Comparison of ENCODE assay signal across 15 cellular contexts in the genomic region with DNA sequence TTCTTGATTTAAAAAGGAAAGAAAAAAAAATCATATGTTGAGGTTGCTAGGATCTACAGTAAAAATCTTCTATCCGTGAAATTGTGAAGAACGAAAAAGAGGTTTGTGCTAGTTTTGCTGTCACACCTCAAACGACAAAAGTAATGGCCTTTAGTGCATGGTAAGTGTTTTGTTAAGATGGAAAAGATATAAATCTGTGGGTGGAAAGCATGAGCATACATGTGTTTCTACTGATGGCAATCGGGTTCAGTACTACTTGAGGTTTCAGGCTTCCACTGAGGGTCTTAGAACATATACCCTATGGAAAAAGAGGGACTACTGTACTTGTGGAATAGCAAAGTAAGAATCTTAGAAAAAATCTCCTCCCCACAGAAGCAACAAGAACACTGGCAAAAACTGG. TPM values are rescaled to one million over a fixed set of nuclear protein-coding genes. Genes with fewer than 3 reads are reported as not detected.
DNase-seq lines count a peak whose midpoint lies in the region; ATAC-seq, FAIRE-seq and TF ChIP-seq lines count a peak whose summit lies in the region.
"Had no signal": no experiment of that assay in that cellular context is flagged by ENCODE, and none has a peak within 500 bp of the region (broad histone marks: within the 10 kb centered on the region; RNA-seq: fewer than 3 reads in every experiment).

No MANE protein-coding gene starts in this region.

- H3K9me3 Mint-ChIP-seq in CD4-positive, alpha-beta T cell, result peaks cover 1% of the 10 kb centered on the region
- H3K9me3 Mint-ChIP-seq in T-helper 2 cell treated with Interferon-gamma antibody and Interleukin-4, amounts not matched to agents 5 μg/mL and 100 μg/mL, for 36 hours, result no peaks in the 10 kb centered on the region

- H4K20me1 ChIP-seq in BLaER1 (no peaks in the 10 kb centered on the region), endothelial cell of umbilical vein (replicated peaks; ENCODE audit: control insufficient read depth, extremely low read depth, insufficient read depth, low read length) (no peaks in the 10 kb centered on the region)

- no TSS peak for BruUV-seq in endothelial cell of umbilical vein (replicated peaks; lab: Mats Ljungman, UMichigan)

- dilution Hi-C loops in endothelial cell of umbilical vein (cut with MboI; ENCODE audit: extremely low pct_ligation_motif_present, low sequenced_read_pairs), result no loop called here

- no peaks in the 10 kb centered on the region for H3K27me3 Mint-ChIP-seq in CD4-positive, alpha-beta T cell
- no peaks in the 10 kb centered on the region for H3K27me3 Mint-ChIP-seq in T-helper 2 cell treated with Interferon-gamma antibody and Interleukin-4, amounts not matched to agents 5 μg/mL and 100 μg/mL, for 36 hours (ENCODE audit: low read depth)

- H3K9me3 ChIP-seq in BLaER1 (peaks cover 5% of the 10 kb centered on the region; the same call in 1 of the 2 replicates), endothelial cell of umbilical vein (replicated peaks; ENCODE audit: control insufficient read depth, insufficient read depth, low read length) (no peaks in the 10 kb centered on the region)
- H3K9me3 ChIP-seq in CD4-positive, alpha-beta T cell (ENCODE audit: control insufficient read depth, low read length), result no peaks in the 10 kb centered on the region
- H3K9me3 ChIP-seq: adrenal gland, esophagus squamous epithelium, prostate gland had no signal

- intact Hi-C loops in CD4-positive, alpha-beta T cell (cut with DNase I, micrococcal nuclease), result loop anchor here (5.0 to 10.0 kb wide), 4 partner anchors 297 to 1282 kb away; no protein-coding TSS in a partner anchor
- intact Hi-C loops in endothelial cell of umbilical vein (cut with micrococcal nuclease), result loop anchor here (1.0 to 5.0 kb wide), 2 partner anchors 294 to 1317 kb away; no protein-coding TSS in a partner anchor

- H3K4me3 Mint-ChIP-seq in CD4-positive, alpha-beta T cell, result peak overlapping the region; percentile 30
- H3K4me3 Mint-ChIP-seq in T-helper 2 cell treated with Interferon-gamma antibody and Interleukin-4, amounts not matched to agents 5 μg/mL and 100 μg/mL, for 36 hours, result peak overlapping the region; percentile 76

- H3K4me3 ChIP-seq in BLaER1, result no peak overlapping the region
- no peak overlapping the region for H3K4me3 ChIP-seq in endothelial cell of umbilical vein (replicated peaks in 1 of 3; ENCODE audit: insufficient read depth in 1 of 3, low read depth in 1 of 3, low read length in 3 of 3)
- H3K4me3 ChIP-seq: adrenal gland, esophagus squamous epithelium, prostate gland had no signal

- no peaks in the 10 kb centered on the region for H3K79me2 ChIP-seq in endothelial cell of umbilical vein (ENCODE audit: control insufficient read depth, insufficient read depth, low read length)

- peaks cover 28% of the 10 kb centered on the region for H3K36me3 ChIP-seq in BLaER1
- H3K36me3 ChIP-seq in endothelial cell of umbilical vein (ENCODE audit: control insufficient read depth in 2 of 2, extremely low read depth in 1 of 2, insufficient read depth in 2 of 2, low read length in 2 of 2), result no peaks in the 10 kb centered on the region
- H3K36me3 ChIP-seq: prostate gland had no signal

- FAIRE-seq in endothelial cell of umbilical vein (lab: Jason Lieb, UNC), result peak; percentile 12
- FAIRE-seq: HTR-8/SVneo had no signal

- no peak for TF ChIP-seq POLR2A in endothelial cell of umbilical vein (IDR thresholded peaks at IDR 0.05; ENCODE audit: low read depth, low read length)

- CTCF ChIA-PET in CD4-positive, alpha-beta T cell (lab: Charles Lee), result no interaction called here
- CTCF ChIA-PET in endothelial cell of umbilical vein (lab: Charles Lee), result interaction anchor here (0.7 to 1.8 kb wide), 10 partner anchors 9 to 1317 kb away, joined by 3 to 23 read pairs (median 3); no protein-coding TSS in a partner anchor

- TF ChIP-seq CTCF in CD4-positive, alpha-beta T cell (IDR thresholded peaks at IDR 0.05), result no peak
- no peak for TF ChIP-seq CTCF in endothelial cell of umbilical vein (IDR thresholded peaks at IDR 0.05; ENCODE audit: extremely low read depth in 1 of 2, insufficient read depth in 1 of 2, low read depth in 1 of 2, low read length in 2 of 2)

- DNase-seq in CD4-positive, alpha-beta T cell, result no peak
- DNase-seq in T-helper 2 cell treated with Interferon-gamma antibody and Interleukin-4, amounts not matched to agents 5 μg/mL and 100 μg/mL, for 36 hours (ENCODE audit: low spot score), result no peak
- DNase-seq in endothelial cell of umbilical vein (ENCODE audit: low read depth, low spot score), result peak; percentile 1
- no peak for DNase-seq in midbrain (lab: John Stamatoyannopoulos, UW)
- DNase-seq in AG08396 (ENCODE audit: low spot score), result no peak
- DNase-seq: activated CD4-positive, alpha-beta T cell treated with anti-CD3 and anti-CD28 coated beads for 4 hours; activated T-cell treated with anti-CD3 and anti-CD28 coated beads, Interleukin-2, amount 50 U/mL, for 4 hours; adrenal gland; effector memory CD4-positive, alpha-beta T cell; esophagus squamous epithelium; islet precursor cell had no signal

- H3K27me3 ChIP-seq in BLaER1, result no peaks in the 10 kb centered on the region
- no peaks in the 10 kb centered on the region for H3K27me3 ChIP-seq in CD4-positive, alpha-beta T cell (ENCODE audit: control insufficient read depth, insufficient read depth, low read length)
- H3K27me3 ChIP-seq in endothelial cell of umbilical vein (ENCODE audit: control insufficient read depth in 2 of 2, insufficient read depth in 2 of 2, low read length in 2 of 2), result no peaks in the 10 kb centered on the region
- H3K27me3 ChIP-seq: adrenal gland, esophagus squamous epithelium had no signal

- no peak overlapping the region for H2AFZ ChIP-seq in endothelial cell of umbilical vein (ENCODE audit: low read depth, low read length)

- peak overlapping the region; percentile 68 for H3K27ac Mint-ChIP-seq in CD4-positive, alpha-beta T cell
- H3K27ac Mint-ChIP-seq in T-helper 2 cell treated with Interferon-gamma antibody and Interleukin-4, amounts not matched to agents 5 μg/mL and 100 μg/mL, for 36 hours, result peak overlapping the region; percentile 86

- POLR2A ChIA-PET in CD4-positive, alpha-beta T cell (lab: Charles Lee), result interaction anchor here (1.7 kb wide), 1 partner anchor 11 kb away, joined by 5 read pairs; no protein-coding TSS in a partner anchor
- POLR2A ChIA-PET in endothelial cell of umbilical vein (lab: Charles Lee), result no interaction called here

- ATAC-seq in CD4-positive, alpha-beta T cell (ENCODE audit: poor library complexity), result no peak
- ATAC-seq in HG02970 (IDR thresholded peaks at IDR 0.05; ENCODE audit: low FRiP score, unreplicated experiment), result no peak

- no peak overlapping the region for H3K9ac ChIP-seq in BLaER1
- H3K9ac ChIP-seq in endothelial cell of umbilical vein (replicated peaks; ENCODE audit: extremely low read depth, insufficient read depth, low read length), result no peak overlapping the region

- H3K36me3 Mint-ChIP-seq in CD4-positive, alpha-beta T cell (ENCODE audit: low read depth), result no peaks in the 10 kb centered on the region
- H3K36me3 Mint-ChIP-seq in T-helper 2 cell treated with Interferon-gamma antibody and Interleukin-4, amounts not matched to agents 5 μg/mL and 100 μg/mL, for 36 hours (ENCODE audit: low read depth), result peaks cover 18% of the 10 kb centered on the region

- H3K4me1 ChIP-seq in BLaER1 (peaks cover 20% of the 10 kb centered on the region), endothelial cell of umbilical vein (ENCODE audit: control insufficient read depth, extremely low read depth, insufficient read depth, low read length) (peaks cover 4% of the 10 kb centered on the region)
- H3K4me1 ChIP-seq: adrenal gland, esophagus squamous epithelium, prostate gland had no signal

- peaks cover 21% of the 10 kb centered on the region for H3K4me1 Mint-ChIP-seq in CD4-positive, alpha-beta T cell (ENCODE audit: low read depth)
- H3K4me1 Mint-ChIP-seq in T-helper 2 cell treated with Interferon-gamma antibody and Interleukin-4, amounts not matched to agents 5 μg/mL and 100 μg/mL, for 36 hours (ENCODE audit: low read depth), result peaks cover 30% of the 10 kb centered on the region

- peak overlapping the region; percentile 69 for H3K4me2 ChIP-seq in BLaER1
- no peak overlapping the region for H3K4me2 ChIP-seq in endothelial cell of umbilical vein (ENCODE audit: insufficient read depth, low read length)

- no peaks in the 10 kb centered on the region for H3K9me1 ChIP-seq in endothelial cell of umbilical vein (replicated peaks; ENCODE audit: control insufficient read depth, extremely low read depth, insufficient read depth, low read length)

- H3K27ac ChIP-seq in BLaER1, result no peak overlapping the region
- H3K27ac ChIP-seq in CD4-positive, alpha-beta T cell (ENCODE audit: low read depth, low read length), result no peak overlapping the region
- H3K27ac ChIP-seq in endothelial cell of umbilical vein (ENCODE audit: insufficient read depth, low read depth, low read length), result no peak overlapping the region
- H3K27ac ChIP-seq: adrenal gland, esophagus squamous epithelium, prostate gland had no signal

TF ChIP-seq in endothelial cell of umbilical vein, 7 proteins besides CTCF, POLR2A, EP300 and RAD21:
- TF ChIP-seq EZH2 (IDR thresholded peaks at IDR 0.05; ENCODE audit: borderline replicate concordance, low read depth, low read length, severe bottlenecking) (no peak), GATA2 (IDR thresholded peaks at IDR 0.05; ENCODE audit: insufficient read depth, insufficient read length, low read depth, low read length) (no peak), JUN (IDR thresholded peaks at IDR 0.05; ENCODE audit: borderline replicate concordance, insufficient read depth, insufficient read length, low read depth) (no peak), FOS (IDR thresholded peaks at IDR 0.05; ENCODE audit: borderline replicate concordance, insufficient read depth, low read length) (no peak), MYC (IDR thresholded peaks at IDR 0.05; ENCODE audit: low read depth, low read length) (no peak), POLR2AphosphoS5 (IDR thresholded peaks at IDR 0.05; ENCODE audit: insufficient read depth, low read depth, low read length) (no peak), MAX (IDR thresholded peaks at IDR 0.05; ENCODE audit: insufficient read depth, insufficient read length) (no peak)

RNA-seq across cellular contexts. Expression of gene AHI1, which starts 58.0 kb away (rescaled TPM):
- total RNA-seq in CD4-positive, alpha-beta T cell, result 10 to 100 TPM; 21.1 to 27.5 TPM
- total RNA-seq in endothelial cell of umbilical vein, result 19.8 and 20.7 TPM in 2 replicates
- polyA plus RNA-seq in endothelial cell of umbilical vein, result 4.2 and 5.1 TPM in 2 replicates
- polyA plus RNA-seq in endothelial cell of umbilical vein (2011; cell fraction: cytosol; rRNA removed), result 3.7 and 5.7 TPM in 2 replicates
- polyA plus RNA-seq in endothelial cell of umbilical vein (2011; cell fraction: nucleus; rRNA removed), result 40.8 and 55.0 TPM in 2 replicates
- polyA plus RNA-seq in endothelial cell of umbilical vein (2012), result 7.5 and 11.3 TPM in 2 replicates
- 14.1 and 17.8 TPM in 2 replicates for polyA minus RNA-seq in endothelial cell of umbilical vein
- polyA minus RNA-seq in endothelial cell of umbilical vein (2011; cell fraction: cytosol; rRNA and poly(A)+ RNA removed), result 8.9 TPM
- 62.8 and 96.5 TPM in 2 replicates for polyA minus RNA-seq in endothelial cell of umbilical vein (2011; cell fraction: nucleus; rRNA and poly(A)+ RNA removed)
